ENCODE assay signal across 14 cellular contexts in the genomic region with DNA sequence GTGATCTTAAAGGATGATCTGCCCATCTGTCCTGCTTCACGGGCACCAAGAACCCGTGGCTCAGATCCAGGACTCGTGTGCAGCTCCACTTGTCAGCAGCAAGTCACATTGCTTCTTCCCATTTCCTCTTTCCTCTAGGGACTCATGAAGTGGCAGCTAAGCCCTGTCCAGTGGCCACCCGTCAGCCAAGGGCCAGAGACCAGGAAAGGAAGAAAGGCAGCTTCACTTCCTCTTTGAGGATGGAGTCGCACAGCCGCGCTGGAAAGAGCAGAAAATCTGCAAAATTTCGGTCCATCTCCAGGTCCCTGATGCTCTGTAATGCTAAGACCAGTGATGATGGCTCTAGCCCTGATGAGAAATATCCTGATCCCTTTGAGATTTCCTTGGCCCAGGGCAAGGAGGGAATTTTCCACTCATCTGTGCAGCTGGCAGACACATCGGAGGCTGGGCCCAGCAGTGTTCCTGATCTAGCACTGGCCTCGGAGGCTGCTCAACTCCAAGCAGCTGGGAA. TPM values are rescaled to one million over a fixed set of nuclear protein-coding genes. Genes with fewer than 3 reads are reported as not detected.
DNase-seq lines count a peak whose midpoint lies in the region; ATAC-seq and TF ChIP-seq lines count a peak whose summit lies in the region.
"Had no signal": no experiment of that assay in that cellular context is flagged by ENCODE, and none has a peak within 500 bp of the region (broad histone marks: within the 10 kb centered on the region; RNA-seq: fewer than 3 reads in every experiment).

No MANE protein-coding gene starts in this region.

- CTCF ChIA-PET in PC-9 (lab: Charles Lee), result no interaction called here

- no peak for TF ChIP-seq POLR2A in adrenal gland (IDR thresholded peaks at IDR 0.05)

- H3K27ac ChIP-seq in adrenal gland, result peak overlapping the region in 2 of 5 donors; percentile 8 to 59
- H3K27ac ChIP-seq in right atrium auricular region, result peak overlapping the region; percentile 22 to 75
- H3K27ac ChIP-seq in PC-9, result no peak overlapping the region
- no peak overlapping the region for H3K27ac ChIP-seq in MM.1S (ENCODE audit: low read length)
- H3K27ac ChIP-seq: VCaP had no signal

- no TSS peak for BruUV-seq in PC-9 (replicated peaks; lab: Mats Ljungman, UMichigan)

- H3F3A ChIP-seq in PC-9 (ENCODE audit: insufficient read depth, low read depth) (no peaks in the 10 kb centered on the region), MM.1S (ENCODE audit: insufficient read depth, low read length) (no peaks in the 10 kb centered on the region)

- H3K79me2 ChIP-seq in PC-9 (ENCODE audit: low read depth) (no peaks in the 10 kb centered on the region), MM.1S (ENCODE audit: low read length) (no peaks in the 10 kb centered on the region)

- H3K27me3 ChIP-seq in adrenal gland (no peaks in the 10 kb centered on the region), right atrium auricular region (no peaks in the 10 kb centered on the region), PC-9 (ENCODE audit: insufficient read depth, low read depth) (peaks cover 36% of the 10 kb centered on the region), MM.1S (replicated peaks; ENCODE audit: insufficient read depth, low read length) (no peaks in the 10 kb centered on the region)

- H4K20me1 ChIP-seq in PC-9 (ENCODE audit: insufficient read depth), result no peaks in the 10 kb centered on the region
- no peaks in the 10 kb centered on the region for H4K20me1 ChIP-seq in MM.1S (ENCODE audit: insufficient read depth, low read length)

- no peak overlapping the region for H3K4me2 ChIP-seq in PC-9
- no peak overlapping the region for H3K4me2 ChIP-seq in MM.1S (ENCODE audit: low read depth, low read length)

- H3K4me3 ChIP-seq in adrenal gland, result no peak overlapping the region
- H3K4me3 ChIP-seq in right atrium auricular region, result no peak overlapping the region
- no peak overlapping the region for H3K4me3 ChIP-seq in PC-9
- no peak overlapping the region for H3K4me3 ChIP-seq in MM.1S (ENCODE audit: low read length)
- H3K4me3 ChIP-seq: skin epidermis had no signal

- TF ChIP-seq CTCF in adrenal gland (IDR thresholded peaks at IDR 0.05) (no peak), right atrium auricular region (IDR thresholded peaks at IDR 0.05) (no peak), PC-9 (conservative IDR thresholded peaks at IDR 0.05) (no peak), MM.1S (IDR thresholded peaks at IDR 0.05; ENCODE audit: low read length) (no peak)

- WGBS in adrenal gland, 4 donors, result 72 to 77% (median 74%) methylated on average over 9 to 10 of the region's 10 CpGs

- H2AFZ ChIP-seq in PC-9 (no peak overlapping the region), MM.1S (ENCODE audit: low read length) (no peak overlapping the region)

- no peak overlapping the region for H3K9ac ChIP-seq in MM.1S (ENCODE audit: low read length)

- no peaks in the 10 kb centered on the region for H3K4me1 ChIP-seq in adrenal gland (replicated peaks in 1 of 2)
- H3K4me1 ChIP-seq in right atrium auricular region, result peaks cover 0 to 35% of the 10 kb centered on the region in 2 donors
- H3K4me1 ChIP-seq in PC-9 (replicated peaks; ENCODE audit: insufficient read depth), result no peaks in the 10 kb centered on the region
- H3K4me1 ChIP-seq in MM.1S (ENCODE audit: low read length), result peaks cover 9% of the 10 kb centered on the region

- H3K9me2 ChIP-seq in PC-9 (ENCODE audit: insufficient read depth), result no peaks in the 10 kb centered on the region
- H3K9me2 ChIP-seq in MM.1S (replicated peaks; ENCODE audit: insufficient read depth, low read length), result no peaks in the 10 kb centered on the region

- H3K9me3 ChIP-seq in adrenal gland (replicated peaks in 1 of 3) (no peaks in the 10 kb centered on the region), right atrium auricular region (no peaks in the 10 kb centered on the region), PC-9 (ENCODE audit: insufficient read depth, low read depth) (no peaks in the 10 kb centered on the region), MM.1S (replicated peaks; ENCODE audit: insufficient read depth, low read length) (no peaks in the 10 kb centered on the region)

- POLR2A ChIA-PET in PC-9 (lab: Charles Lee; ENCODE audit: unreplicated experiment), result no interaction called here

- DNase-seq in Ammon's horn (ENCODE audit: low spot score), result peak; percentile 68
- peak; percentile 24 to 59 (median 39) for DNase-seq in adrenal gland
- DNase-seq in right atrium auricular region (ENCODE audit: low spot score), result peak; percentile 82
- DNase-seq in sciatic nerve (ENCODE audit: low spot score), result peak; percentile 71
- DNase-seq in PC-9, result no peak
- DNase-seq in MM.1S, result no peak
- DNase-seq in T-helper 2 cell, result no peak
- DNase-seq: activated gamma-delta T cell, kidney glomerular epithelial cell, NCI-H2029, nephron progenitor cell had no signal

- ATAC-seq in sciatic nerve (peak; percentile 75), HG02763 (IDR thresholded peaks at IDR 0.05; ENCODE audit: unreplicated experiment) (no peak)

- intact Hi-C loops in adrenal gland (cut with DNase I), result no loop called here
- intact Hi-C loops in sciatic nerve (cut with DNase I), result no loop called here
- intact Hi-C loops in PC-9 (cut with micrococcal nuclease; ENCODE audit: unreplicated experiment), result no loop called here

- no peaks in the 10 kb centered on the region for H3K36me3 ChIP-seq in adrenal gland (replicated peaks in 1 of 2)
- H3K36me3 ChIP-seq in right atrium auricular region, result no peaks in the 10 kb centered on the region
- no peaks in the 10 kb centered on the region for H3K36me3 ChIP-seq in PC-9 (ENCODE audit: low read depth)
- no peaks in the 10 kb centered on the region for H3K36me3 ChIP-seq in MM.1S (replicated peaks; ENCODE audit: insufficient read depth, low read length)

RNA-seq across cellular contexts. Expression of a gene that starts 28.5 kb away (rescaled TPM):
- total RNA-seq in adrenal gland (10 to 100 TPM in 2 of 8 donors, 1 to 10 TPM in 6; 3.3 to 16.0 (median 6.3) TPM), right atrium auricular region (10 to 100 TPM in 1 of 2 donors, 1 to 10 TPM in 1; 3.9 to 12.1 TPM), sciatic nerve (54.0 TPM), PC-9 (2021) (0.50 and 0.65 TPM in 2 replicates)
- 10 to 100 TPM in 1 of 3 donors, 1 to 10 TPM in 2; 3.7 to 14.3 (median 8.8) TPM for polyA plus RNA-seq in adrenal gland

Comparison
In these comparisons a context has a peak if more than half of its experiments do, and no peak if none do; other contexts are left out.
1. DNase-seq: peak in Ammon's horn (single experiment), adrenal gland (7 of 7), right atrium auricular region (single experiment) and sciatic nerve (single experiment); none in PC-9 (0 of 2), MM.1S (single experiment) and T-helper 2 cell (0 of 5).
2. H3K27ac ChIP-seq: peak in right atrium auricular region (2 of 2); none in PC-9 (single experiment) and MM.1S (single experiment).